15 cellular contexts compared by ENCODE assay signal in the genomic region with DNA sequence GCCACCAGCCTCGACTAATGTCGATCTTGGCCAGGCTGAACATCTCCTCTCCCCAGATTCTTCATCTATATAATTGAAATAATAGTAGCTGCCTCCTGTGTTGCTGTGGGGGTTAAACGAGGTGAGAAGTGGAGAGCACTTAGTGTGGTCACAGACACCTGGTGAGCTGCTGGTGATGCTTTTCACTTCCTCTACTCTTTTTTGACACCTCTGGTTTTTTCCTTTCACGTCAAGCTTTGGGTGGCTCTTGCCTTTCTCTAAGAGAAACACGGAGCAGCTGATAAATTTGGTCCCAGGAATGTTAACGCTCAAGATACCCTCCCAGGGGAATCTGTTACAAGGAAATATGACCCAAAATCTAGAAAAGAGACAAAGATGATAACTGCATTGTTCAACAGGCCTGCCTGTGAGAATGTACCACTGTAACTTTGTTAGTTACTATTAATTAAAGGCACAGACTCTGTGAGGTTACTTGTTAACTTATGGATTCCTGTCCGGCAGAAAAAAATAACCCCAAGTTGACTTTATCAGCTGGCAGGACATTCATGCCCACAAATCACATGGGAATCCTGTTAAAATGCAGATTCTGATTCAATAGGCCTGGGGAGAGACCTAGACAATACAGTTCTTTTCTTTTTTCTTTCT. TPM values are rescaled to one million over a fixed set of nuclear protein-coding genes. Genes with fewer than 3 reads are reported as not detected.
A peak's percentile ranks its signal among the peaks of the same experiment; 100 is the strongest.
DNase-seq lines count a peak whose midpoint lies in the region; ATAC-seq, FAIRE-seq and TF ChIP-seq lines count a peak whose summit lies in the region.
"Had no signal": no experiment of that assay in that cellular context is flagged by ENCODE, and none has a peak within 500 bp of the region (broad histone marks: within the 10 kb centered on the region; RNA-seq: fewer than 3 reads in every experiment).

No MANE protein-coding gene starts in this region.

- ATAC-seq in GM19023 (IDR thresholded peaks at IDR 0.05; ENCODE audit: unreplicated experiment): peak; percentile 76
- ATAC-seq in GM21737 (IDR thresholded peaks at IDR 0.05; ENCODE audit: unreplicated experiment): peak; percentile 90
- peak; percentile 85 for ATAC-seq in HG03342 (IDR thresholded peaks at IDR 0.05; ENCODE audit: unreplicated experiment)
- ATAC-seq: activated T-cell treated with anti-CD3 and anti-CD28 coated beads, Interleukin-2, amount 50 U/mL, for 72 hours had no signal

- no peak for TF ChIP-seq CTCF in Calu3 (IDR thresholded peaks at IDR 0.05; ENCODE audit: unreplicated experiment)

- FAIRE-seq in RCC 7860 (lab: Jason Lieb, UNC): no peak
- FAIRE-seq: TTC549 had no signal

- H3K27me3 Mint-ChIP-seq in Calu3 (ENCODE audit: unreplicated experiment): no peaks in the 10 kb centered on the region
- H3K27me3 Mint-ChIP-seq: brain had no signal

- DNase-seq in renal cortical epithelial cell (ENCODE audit: low read depth): peak; percentile 80
- no peak for DNase-seq in COLO829 (ENCODE audit: low spot score)
- no peak for DNase-seq in RCC 7860 (ENCODE audit: low spot score)
- DNase-seq in cardiac septum (ENCODE audit: low spot score): no peak
- DNase-seq in Calu3: no peak
- DNase-seq: activated T-cell treated with anti-CD3 and anti-CD28 coated beads, Interleukin-2, amount 50 U/mL, for 72 hours; esophagus squamous epithelium; NCI-H1930; PC-9; stimulated activated naive CD4-positive, alpha-beta T cell treated with Interleukin-2 at 50 U/mL for 16 hours had no signal

- no peak overlapping the region for H3K4me3 Mint-ChIP-seq in Calu3 (ENCODE audit: low read depth, unreplicated experiment)
- H3K4me3 Mint-ChIP-seq: activated T-cell treated with anti-CD3 and anti-CD28 coated beads, Interleukin-2, amount 50 U/mL, for 72 hours; brain had no signal

- CTCF ChIA-PET in Calu3 (lab: Charles Lee): interaction anchor here (1.8 kb wide), 1 partner anchor 28 kb away, joined by 3 read pairs; no protein-coding TSS in a partner anchor

- BruUV-seq in Calu3 (replicated peaks; lab: Mats Ljungman, UMichigan): no TSS peak

- intact Hi-C loops in cardiac septum (cut with DNase I) (no loop called here), Calu3 (cut with micrococcal nuclease; ENCODE audit: unreplicated experiment) (no loop called here)

- H3K27ac Mint-ChIP-seq in Calu3 (ENCODE audit: unreplicated experiment): no peak overlapping the region
- H3K27ac Mint-ChIP-seq: activated T-cell treated with anti-CD3 and anti-CD28 coated beads, Interleukin-2, amount 50 U/mL, for 72 hours; brain had no signal

- peaks cover 9% of the 10 kb centered on the region for H3K4me1 Mint-ChIP-seq in Calu3 (ENCODE audit: low read depth, unreplicated experiment)
- H3K4me1 Mint-ChIP-seq: brain had no signal

- no peaks in the 10 kb centered on the region for H3K36me3 Mint-ChIP-seq in Calu3 (ENCODE audit: insufficient read depth, unreplicated experiment)
- H3K36me3 Mint-ChIP-seq: brain had no signal

- H3K9me3 Mint-ChIP-seq in Calu3 (ENCODE audit: low read depth, unreplicated experiment): no peaks in the 10 kb centered on the region
- H3K9me3 Mint-ChIP-seq: activated T-cell treated with anti-CD3 and anti-CD28 coated beads, Interleukin-2, amount 50 U/mL, for 72 hours; brain had no signal

RNA-seq across cellular contexts. Expression of a gene that starts 9.5 kb away (rescaled TPM):
- under 0.01 TPM in 1 of 2 replicates, not detected in the other for total RNA-seq in renal cortical epithelial cell
- not detected for total RNA-seq in cardiac septum
- total RNA-seq in Calu3 (2022): 0.20 and 0.24 TPM in 2 replicates
